In genomic region chr12:131710464-131711457, GRCh38 we compare ENCODE assay signal across 8 cellular contexts. TPM values are rescaled to one million over a fixed set of nuclear protein-coding genes. Genes with fewer than 3 reads are reported as not detected.
DNase-seq lines count a peak whose midpoint lies in the region; ATAC-seq and TF ChIP-seq lines count a peak whose summit lies in the region.

Gene SFSWAP (plus strand): TSS chr12:131711090. CDS start chr12:131711230, 140 bp downstream.

- intact Hi-C loops in right lobe of liver (cut with DNase I) = no loop called here

- H3K36me3 ChIP-seq in right lobe of liver = peaks cover 0 to 21% (median 8%) of the 10 kb centered on the region in 4 donors

- ATAC-seq in GM19023 (IDR thresholded peaks at IDR 0.05; ENCODE audit: unreplicated experiment) = peak; percentile 93
- ATAC-seq in HG03196 (IDR thresholded peaks at IDR 0.05; ENCODE audit: unreplicated experiment) = peak; percentile 88
- ATAC-seq in right lobe of liver = peak; percentile 94 to 97 (median 95)

- peak in 1 of 4 donors; percentile 4 for TF ChIP-seq CTCF in right lobe of liver (IDR thresholded peaks at IDR 0.05)

- 2% methylated on average over 33 of the region's 90 CpGs for WGBS in right lobe of liver (ENCODE audit: insufficient coverage, low coverage, low lambda C conversion rate, missing lambda C conversion rate)

- H3K4me1 ChIP-seq in right lobe of liver = peaks cover 0 to 20% (median 5%) of the 10 kb centered on the region in 4 donors

- H3K27ac ChIP-seq in right lobe of liver = peak within 1 kb of the TSS; percentile 95 to 99 (median 97)

- H3K4me3 ChIP-seq in right lobe of liver = peak within 1 kb of the TSS; percentile 91 to 99 (median 98)

- no peaks in the 10 kb centered on the region for H3K27me3 ChIP-seq in right lobe of liver

- no peaks in the 10 kb centered on the region for H3K9me3 ChIP-seq in right lobe of liver

- TF ChIP-seq POLR2A in right lobe of liver (IDR thresholded peaks at IDR 0.05) = peak; percentile 62

- peak; percentile 82 for DNase-seq in Ammon's horn (ENCODE audit: low spot score)
- peak; percentile 24 to 74 for DNase-seq in NCI-H526 (lab: John Stamatoyannopoulos, UW)
- peak; percentile 65 to 69 for DNase-seq in activated CD4-positive, alpha-beta T cell treated with anti-CD3 and anti-CD28 coated beads, Interleukin-2, amount 50 U/mL, for 24 hours (ENCODE audit: low read depth in 1 of 2, low spot score in 1 of 2)
- DNase-seq in dermis blood vessel endothelial cell = peak; percentile 82
- peak; percentile 78 to 83 (median 82) for DNase-seq in right lobe of liver
- DNase-seq in stimulated activated CD4-positive, alpha-beta T cell treated with anti-CD3 and anti-CD28 coated beads, Interleukin-4, amount 100 ng/mL, for 24 hours = peak; percentile 81

RNA-seq across cellular contexts. Expression of gene SFSWAP, which starts in this region (rescaled TPM):
- total RNA-seq in dermis blood vessel endothelial cell (16.9 and 20.6 TPM in 2 replicates), right lobe of liver (10 to 100 TPM in 5 of 6 experiments, 1 to 10 TPM in 1; 9.8 to 20.2 (median 13.1) TPM)

Comparison
In these comparisons a context has a peak if more than half of its experiments do, and no peak if none do; other contexts are left out.
1. Peak in every context shown above with its lines: DNase-seq, ATAC-seq, H3K4me3 ChIP-seq and H3K27ac ChIP-seq.